7 cellular contexts compared by ENCODE assay signal in genomic region chr2:217789736-217790181, GRCh38.
DNase-seq lines count a peak whose midpoint lies in the region; ATAC-seq and TF ChIP-seq lines count a peak whose summit lies in the region.

No MANE protein-coding gene starts in this region.

- H2BK12ac ChIP-seq in H9 (ENCODE audit: insufficient read length, low read depth, low read length) = no peak overlapping the region

- H3K9ac ChIP-seq in H9 (ENCODE audit: extremely low read depth, insufficient read length, low read length) = no peak overlapping the region

- H4K8ac ChIP-seq in H9 (replicated peaks; ENCODE audit: insufficient read length, low read depth, low read length) = no peak overlapping the region

- H4K5ac ChIP-seq in H9 (ENCODE audit: insufficient read length, low read depth, low read length) = no peak overlapping the region

- no peak overlapping the region for H2BK5ac ChIP-seq in H9 (ENCODE audit: insufficient read length, low read length)

- H3K27me3 Mint-ChIP-seq in H9 (ENCODE audit: low read depth) (peaks cover 24% of the 10 kb centered on the region), nephron progenitor cell (ENCODE audit: low read depth, poor library complexity) (peaks cover 17% of the 10 kb centered on the region)

- peak in 4 of 8 donors; percentile 5 to 22 (median 12) for ATAC-seq in heart right ventricle

- H3K4me3 ChIP-seq in Peyer's patch (peak overlapping the region; percentile 15 to 26 (median 22)), heart right ventricle (peak overlapping the region in 4 of 10 donors; percentile 5 to 40 (median 18)), spleen (peak overlapping the region in 7 of 8 donors; percentile 9 to 58 (median 26))

- H3K79me1 ChIP-seq in H9 (ENCODE audit: insufficient read depth, low read depth, low read length, poor library complexity, severe bottlenecking) = no peaks in the 10 kb centered on the region

- no peaks in the 10 kb centered on the region; the same call in 1 of the 2 replicates for H3K27me3 ChIP-seq in H9 (ENCODE audit: insufficient read depth, low read length)
- H3K27me3 ChIP-seq in Peyer's patch = no peaks in the 10 kb centered on the region
- no peaks in the 10 kb centered on the region for H3K27me3 ChIP-seq in heart right ventricle
- no peaks in the 10 kb centered on the region for H3K27me3 ChIP-seq in spleen (replicated peaks in 1 of 7)

- no peak overlapping the region for H2BK120ac ChIP-seq in H9 (ENCODE audit: low read depth, low read length, poor library complexity, severe bottlenecking)

- H3K14ac ChIP-seq in H9 (ENCODE audit: insufficient read depth, low read length) = no peak overlapping the region; the same call in 1 of the 2 replicates

- H3K4me3 Mint-ChIP-seq in H9 (no peak overlapping the region; a peak in 1 of 5 replicates), nephron progenitor cell (no peak overlapping the region)

- no peak overlapping the region for H2BK20ac ChIP-seq in H9 (ENCODE audit: low read depth, low read length, poor library complexity, severe bottlenecking)

- H3K36me3 ChIP-seq in Peyer's patch (no peaks in the 10 kb centered on the region), heart right ventricle (peaks cover 0 to 23% (median 0%) of the 10 kb centered on the region in 9 donors), spleen (peaks cover 0 to 32% (median 5%) of the 10 kb centered on the region in 6 donors)

- peaks cover 9 to 17% of the 10 kb centered on the region in 2 experiments; a peak in 3 of 4 replicates for H3K4me1 Mint-ChIP-seq in H9
- peaks cover 44% of the 10 kb centered on the region for H3K4me1 Mint-ChIP-seq in nephron progenitor cell

- no peak overlapping the region for H4K91ac ChIP-seq in H9 (ENCODE audit: insufficient read length, low read depth, low read length)

- no peak overlapping the region for H2AFZ ChIP-seq in H9 (ENCODE audit: low read length)

- TF ChIP-seq CTCF in H9 (conservative IDR thresholded peaks at IDR 0.05) (no peak), Peyer's patch (IDR thresholded peaks at IDR 0.05) (no peak), heart right ventricle (IDR thresholded peaks at IDR 0.05) (no peak), spleen (IDR thresholded peaks at IDR 0.05 in 8 of 11, conservative IDR thresholded peaks at IDR 0.05 in 3 of 11) (no peak), nephron progenitor cell (IDR thresholded peaks at IDR 0.05) (no peak)

- H3K56ac ChIP-seq in H9 (ENCODE audit: insufficient read length, low read depth, low read length) = no peak overlapping the region

- H3K27ac Mint-ChIP-seq in H9 = no peak overlapping the region
- H3K27ac Mint-ChIP-seq in nephron progenitor cell = no peak overlapping the region

- H3K36me3 Mint-ChIP-seq in H9 (ENCODE audit: insufficient read depth in 1 of 3, low read depth in 3 of 3) (peaks cover 0 to 8% (median 0%) of the 10 kb centered on the region in 3 experiments; a peak in 3 of 7 replicates), nephron progenitor cell (ENCODE audit: low read depth) (no peaks in the 10 kb centered on the region)

- peak overlapping the region; percentile 26 for H3K4me2 ChIP-seq in H9 (ENCODE audit: insufficient read depth, insufficient read length, low read length)

- H3K4ac ChIP-seq in H9 (ENCODE audit: low read depth, low read length) = no peak overlapping the region

- H2AK5ac ChIP-seq in H9 (ENCODE audit: insufficient read length, low read length) = no peak overlapping the region

- no peak overlapping the region for H3T11ph ChIP-seq in H9 (ENCODE audit: low read length)

- no peaks in the 10 kb centered on the region for H3K9me3 ChIP-seq in H9 (ENCODE audit: control insufficient read depth, low read depth, low read length)
- H3K9me3 ChIP-seq in Peyer's patch = no peaks in the 10 kb centered on the region
- H3K9me3 ChIP-seq in heart right ventricle = no peaks in the 10 kb centered on the region
- H3K9me3 ChIP-seq in spleen = no peaks in the 10 kb centered on the region

- H3K27ac ChIP-seq in H9 (ENCODE audit: insufficient read length, low read depth, low read length) (no peak overlapping the region), Peyer's patch (peak overlapping the region in 3 of 4 donors; percentile 9 to 27 (median 15)), heart right ventricle (peak overlapping the region in 8 of 10 donors; percentile 2 to 76 (median 32)), spleen (peak overlapping the region in 6 of 8 donors; percentile 26 to 70 (median 52))

- no peaks in the 10 kb centered on the region for H3K79me2 ChIP-seq in H9 (ENCODE audit: insufficient read depth, low read length)

- no peak overlapping the region for H3K23ac ChIP-seq in H9 (ENCODE audit: insufficient read length, low read depth, low read length)

- H3K23me2 ChIP-seq in H9 (ENCODE audit: insufficient read length, low read depth, low read length, poor library complexity, severe bottlenecking) = no peaks in the 10 kb centered on the region

- H2BK15ac ChIP-seq in H9 (ENCODE audit: low read depth, low read length) = no peak overlapping the region

- H3K9me3 Mint-ChIP-seq in H9 (peaks cover 9 to 13% of the 10 kb centered on the region in 2 experiments), nephron progenitor cell (peaks cover 4% of the 10 kb centered on the region)

- H3K18ac ChIP-seq in H9 (ENCODE audit: insufficient read length, low read depth, low read length) = no peak overlapping the region

- H3K4me1 ChIP-seq in H9 (ENCODE audit: insufficient read depth, low read length) (no peaks in the 10 kb centered on the region), Peyer's patch (no peaks in the 10 kb centered on the region), heart right ventricle (peaks cover 4 to 61% (median 45%) of the 10 kb centered on the region in 9 donors), spleen (peaks cover 13 to 70% (median 38%) of the 10 kb centered on the region in 6 donors)

- DNase-seq in H9 (no peak), Peyer's patch (no peak), heart right ventricle (no peak), spleen (peak; percentile 76), NCI-H1930 (lab: John Stamatoyannopoulos, UW) (no peak), nephron progenitor cell (no peak), amniotic stem cell (lab: John Stamatoyannopoulos, UW) (no peak)

- no peak for TF ChIP-seq POLR2A in Peyer's patch (IDR thresholded peaks at IDR 0.05)
- no peak for TF ChIP-seq POLR2A in spleen (IDR thresholded peaks at IDR 0.05)

- no CpG with 5 or more reads among the region's 13 CpGs for WGBS in H9 (ENCODE audit: extremely low coverage, insufficient read length, low lambda C conversion rate)
- 60 to 71% methylated on average over 13 of the region's 13 CpGs for WGBS in heart right ventricle, 2 donors
- WGBS in spleen, 5 donors = 32 to 57% (median 44%) methylated on average over 13 of the region's 13 CpGs

- H4K20me1 ChIP-seq in H9 (ENCODE audit: control insufficient read depth, insufficient read depth, insufficient read length) = no peaks in the 10 kb centered on the region

- intact Hi-C loops in heart right ventricle (cut with DNase I) = loop anchor here (1.0 to 10.0 kb wide), 12 partner anchors 95 to 278 kb away; partner anchors contain the start of gene RUFY4 (in 6 of the 10)
- intact Hi-C loops in spleen (cut with DNase I; ENCODE audit: low total_unique reads) = loop anchor here (5.0 to 10.0 kb wide), 4 partner anchors 98 to 285 kb away; no protein-coding TSS in a partner anchor
